1 cellular context compared by ENCODE assay signal in genomic region chr16:13919683-13920509, GRCh38.
TF ChIP-seq lines count a peak whose summit lies in the region.

ERCC4 (plus strand) TSS chr16:13920154; CDS start chr16:13920166, 12 bp downstream.

TF ChIP-seq in K562, 482 proteins besides CTCF, POLR2A, EP300 and RAD21 (continued from another document and continues in another):
- TF ChIP-seq ZBTB40 (IDR thresholded peaks at IDR 0.05) = peak; percentile 87
- TF ChIP-seq ZBTB40 (CRISPR knock-in tag; IDR thresholded peaks at IDR 0.05) = no peak
- peak; percentile 49; the same call in 1 of the 2 replicates for TF ChIP-seq MAX (CRISPR knock-in tag; IDR thresholded peaks at IDR 0.05)
- TF ChIP-seq TEAD1 (CRISPR knock-in tag; IDR thresholded peaks at IDR 0.05) = peak in 1 of 2 experiments; percentile 35; a peak in 1 of 4 replicates
- no peak for TF ChIP-seq NFYB (IDR thresholded peaks at IDR 0.05; ENCODE audit: extremely low read depth, insufficient read length)
- TF ChIP-seq PHF21A (IDR thresholded peaks at IDR 0.05; ENCODE audit: borderline replicate concordance, low read depth) = no peak
- peak; percentile 54; the same call in 1 of the 2 replicates for TF ChIP-seq HDAC2 (IDR thresholded peaks at IDR 0.05)
- TF ChIP-seq TRIM24 (IDR thresholded peaks at IDR 0.05) = 0 out of 4 replicates have a peak, but pooled peaks of 1 of the 2 experiments have one; percentile 12
- TF ChIP-seq ZNF12 (CRISPR knock-in tag; IDR thresholded peaks at IDR 0.05) = no peak
- no peak for TF ChIP-seq CEBPG (CRISPR knock-in tag; IDR thresholded peaks at IDR 0.05)
- TF ChIP-seq CEBPG (tag; conservative IDR thresholded peaks at IDR 0.05 in 1 of 2, IDR thresholded peaks at IDR 0.05 in 1 of 2) = no peak
- no peak for TF ChIP-seq TFE3 (CRISPR knock-in tag; IDR thresholded peaks at IDR 0.05)
- no peak for TF ChIP-seq FOXJ2 (tag; IDR thresholded peaks at IDR 0.05)
- TF ChIP-seq MXD1 (CRISPR knock-in tag; IDR thresholded peaks at IDR 0.05; ENCODE audit: borderline replicate concordance, poor library complexity, severe bottlenecking) = no peak
- TF ChIP-seq FOXP1 (CRISPR knock-in tag; IDR thresholded peaks at IDR 0.05) = no peak
- TF ChIP-seq CHAMP1 (IDR thresholded peaks at IDR 0.05) = no peak
- no peak for TF ChIP-seq ZBTB1 (CRISPR knock-in tag; IDR thresholded peaks at IDR 0.05; ENCODE audit: borderline replicate concordance, low read depth)
- no peak for TF ChIP-seq PTBP1 (IDR thresholded peaks at IDR 0.05; ENCODE audit: low read depth, low read length)
- TF ChIP-seq POLR3G (IDR thresholded peaks at IDR 0.05; ENCODE audit: extremely low read depth, insufficient read length, insufficient replicate concordance) = no peak
- TF ChIP-seq MLX (CRISPR knock-in tag; conservative IDR thresholded peaks at IDR 0.05) = no peak
- peak in 1 of 2 experiments; percentile 75; a peak in 2 of 4 replicates for TF ChIP-seq MNT (conservative IDR thresholded peaks at IDR 0.05)
- no peak for TF ChIP-seq ZFP91 (CRISPR knock-in tag; IDR thresholded peaks at IDR 0.05)
- no peak for TF ChIP-seq ARID3B (CRISPR knock-in tag; IDR thresholded peaks at IDR 0.05; ENCODE audit: borderline replicate concordance)
- TF ChIP-seq PTRF (tag; IDR thresholded peaks at IDR 0.05) = no peak
- TF ChIP-seq SIN3A (IDR thresholded peaks at IDR 0.05; ENCODE audit: borderline replicate concordance in 2 of 2, control insufficient read depth in 1 of 2, low read depth in 2 of 2, low read length in 2 of 2) = peak; percentile 71 to 90; a peak in 1 of 4 replicates
- TF ChIP-seq SIX5 (IDR thresholded peaks at IDR 0.05; ENCODE audit: borderline replicate concordance in 1 of 2, insufficient read depth in 1 of 2, low read depth in 1 of 2, low read length in 2 of 2) = no peak
- peak; percentile 30; the same call in 1 of the 2 replicates for TF ChIP-seq POLR2H (tag; IDR thresholded peaks at IDR 0.05; ENCODE audit: low read depth)
- TF ChIP-seq BMI1 (IDR thresholded peaks at IDR 0.05; ENCODE audit: low read length) = no peak
- no peak for TF ChIP-seq E2F1 (CRISPR knock-in tag; IDR thresholded peaks at IDR 0.05)
- TF ChIP-seq BRF1 (IDR thresholded peaks at IDR 0.05; ENCODE audit: borderline replicate concordance, extremely low read depth, insufficient read length) = no peak
- no peak for TF ChIP-seq EZH2 (IDR thresholded peaks at IDR 0.05; ENCODE audit: borderline replicate concordance, low read depth, low read length)
- TF ChIP-seq NFIC (IDR thresholded peaks at IDR 0.05) = peak; percentile 41
- peak; percentile 31; the same call in 1 of the 2 replicates for TF ChIP-seq ELF4 (CRISPR knock-in tag; IDR thresholded peaks at IDR 0.05)
